ENCODE assay signal across 12 cellular contexts in genomic region chr10:46520941-46521340, GRCh38. TPM values are rescaled to one million over a fixed set of nuclear protein-coding genes. Genes with fewer than 3 reads are reported as not detected.
DNase-seq lines count a peak whose midpoint lies in the region; ATAC-seq lines count a peak whose summit lies in the region.
"Had no signal": no experiment of that assay in that cellular context is flagged by ENCODE, and none has a peak within 500 bp of the region (broad histone marks: within the 10 kb centered on the region; RNA-seq: fewer than 3 reads in every experiment).

No MANE protein-coding gene starts in this region.

- intact Hi-C loops in posterior vena cava (cut with DNase I): no loop called here

- ATAC-seq in HG03378 (IDR thresholded peaks at IDR 0.05; ENCODE audit: unreplicated experiment): no peak
- ATAC-seq: gastrocnemius medialis; naive thymus-derived CD4-positive, alpha-beta T cell had no signal

- DNase-seq in activated CD4-positive, alpha-beta T cell treated with anti-CD3 and anti-CD28 coated beads for 48 hours: peak; percentile 1
- no peak for DNase-seq in activated CD4-positive, alpha-beta T cell treated with anti-CD3 and anti-CD28 coated beads, Interleukin-2, amount 50 U/mL, for 1 hour
- DNase-seq in NCI-H2171 treated with DMSO at 0.1 percent for 48 hours (lab: John Stamatoyannopoulos, UW) (peak; percentile 91), cerebellar cortex (ENCODE audit: low spot score) (peak; percentile 98), posterior vena cava (ENCODE audit: low spot score) (peak; percentile 78), NCI-H1417 treated with DMSO at 0.1 percent for 48 hours (lab: John Stamatoyannopoulos, UW) (no peak), KG1 (lab: John Stamatoyannopoulos, UW) (no peak)
- DNase-seq: NCI-H187 treated with DMSO at 0.1 percent for 48 hours; stimulated activated CD4-positive, alpha-beta T cell treated with anti-CD3 and anti-CD28 coated beads, Interleukin-4, amount 100 ng/mL, for 4 hours had no signal

RNA-seq across cellular contexts. Expression of gene GPRIN2, which starts 35.5 kb away (rescaled TPM):
- not detected for total RNA-seq in posterior vena cava
- total RNA-seq: gastrocnemius medialis; naive thymus-derived CD4-positive, alpha-beta T cell had no signal

RNA-seq across cellular contexts. Expression of gene NPY4R, which starts 55.2 kb away (rescaled TPM):
- total RNA-seq in posterior vena cava: not detected
- total RNA-seq: gastrocnemius medialis; naive thymus-derived CD4-positive, alpha-beta T cell had no signal

RNA-seq across cellular contexts. Expression of gene SYT15, which starts 58.0 kb away (rescaled TPM):
- total RNA-seq in posterior vena cava: 1 to 10 TPM; 5.9 to 6.8 TPM

Comparison
In these comparisons a context has a peak if more than half of its experiments do, and no peak if none do; other contexts are left out.
1. DNase-seq: peak in activated CD4-positive, alpha-beta T cell treated with anti-CD3 and anti-CD28 coated beads for 48 hours (single experiment), NCI-H2171 treated with DMSO at 0.1 percent for 48 hours (single experiment), cerebellar cortex (single experiment) and posterior vena cava (single experiment); none in activated CD4-positive, alpha-beta T cell treated with anti-CD3 and anti-CD28 coated beads, Interleukin-2, amount 50 U/mL, for 1 hour (single experiment), NCI-H1417 treated with DMSO at 0.1 percent for 48 hours (single experiment) and KG1 (single experiment).